In the genomic region with DNA sequence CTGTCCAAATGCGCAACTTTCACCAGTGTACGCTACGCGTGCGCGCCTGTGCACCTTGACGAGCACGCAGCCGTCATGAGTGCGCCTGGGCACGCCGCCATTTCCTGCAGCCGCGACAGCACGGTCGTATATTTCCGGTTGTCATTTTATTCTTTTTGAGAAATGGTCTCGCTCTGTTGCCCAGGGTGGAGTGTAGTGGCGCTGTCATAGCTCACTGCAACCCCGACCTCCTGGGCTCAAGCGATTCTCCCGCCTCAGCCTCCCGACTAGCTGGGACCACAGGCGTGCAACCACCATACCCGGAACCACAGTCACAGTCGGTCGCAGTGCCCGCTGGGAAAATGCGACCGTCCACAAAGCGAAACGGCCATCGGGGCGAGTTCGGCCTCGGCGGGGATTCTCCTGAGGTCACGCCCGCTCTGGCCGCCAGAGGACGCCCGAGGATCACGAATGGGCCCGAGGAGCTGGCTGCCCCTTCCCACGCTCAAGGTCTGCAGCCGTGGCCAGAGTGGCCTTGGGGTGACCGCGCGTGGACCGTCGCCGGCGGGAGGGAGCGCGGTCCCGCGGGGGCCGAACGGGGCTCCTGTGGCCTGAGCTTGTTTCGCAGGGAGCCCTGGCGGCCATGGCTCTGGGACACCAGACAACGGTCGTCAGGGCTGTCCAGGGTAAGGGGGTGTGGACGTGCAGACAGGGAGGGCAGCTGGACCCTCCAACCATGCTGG, we compare ENCODE assay signal across 8 cellular contexts. TPM values are rescaled to one million over a fixed set of nuclear protein-coding genes. Genes with fewer than 3 reads are reported as not detected.
A peak's percentile ranks its signal among the peaks of the same experiment; 100 is the strongest.
DNase-seq lines count a peak whose midpoint lies in the region; ATAC-seq lines count a peak whose summit lies in the region.

No MANE protein-coding gene starts in this region.

- peak overlapping the region; percentile 92 for H3K27ac Mint-ChIP-seq in activated CD4-positive, alpha-beta memory T cell treated with anti-CD3 and anti-CD28 coated beads for 36 hours

- H3K4me3 Mint-ChIP-seq in activated CD4-positive, alpha-beta memory T cell treated with anti-CD3 and anti-CD28 coated beads for 36 hours: peak overlapping the region; percentile 81

- no peaks in the 10 kb centered on the region for H3K36me3 Mint-ChIP-seq in activated CD4-positive, alpha-beta memory T cell treated with anti-CD3 and anti-CD28 coated beads for 36 hours

- no peaks in the 10 kb centered on the region for H3K9me3 Mint-ChIP-seq in activated CD4-positive, alpha-beta memory T cell treated with anti-CD3 and anti-CD28 coated beads for 36 hours

- WGBS in mesodermal cell (ENCODE audit: insufficient coverage in 2 of 2), 2 experiments: 30 to 45% methylated on average over 23 to 43 of the region's 64 CpGs

- no peaks in the 10 kb centered on the region for H3K4me1 ChIP-seq in mesodermal cell (ENCODE audit: control insufficient read depth, insufficient read depth, low read length, poor library complexity, severe bottlenecking)

- peak; percentile 35 to 43 for DNase-seq in NCI-H187 (lab: John Stamatoyannopoulos, UW)
- no peak for DNase-seq in NCI-H187 treated with DMSO at 0.1 percent for 48 hours (lab: John Stamatoyannopoulos, UW)
- DNase-seq in NCI-H345 (lab: John Stamatoyannopoulos, UW): peak; percentile 62
- peak; percentile 81 for DNase-seq in activated CD4-positive, alpha-beta memory T cell treated with anti-CD3 and anti-CD28 coated beads for 36 hours
- peak; percentile 37 for DNase-seq in effector CD8-positive, alpha-beta T cell (lab: John Stamatoyannopoulos, UW)
- DNase-seq in stimulated activated CD8-positive, alpha-beta memory T cell treated with anti-CD3 and anti-CD28 coated beads, Interleukin-15, amount 100 ng/mL, for 24 hours (ENCODE audit: low read depth): peak; percentile 29

- POLR2A ChIA-PET in activated CD4-positive, alpha-beta memory T cell treated with anti-CD3 and anti-CD28 coated beads for 36 hours (lab: Charles Lee): interaction anchor here (1.1 kb wide), 1 partner anchor 91 kb away, joined by 5 read pairs; no protein-coding TSS in a partner anchor

- no peaks in the 10 kb centered on the region for H3K9me3 ChIP-seq in mesodermal cell (ENCODE audit: control insufficient read depth, low read length)

- peak overlapping the region; percentile 11 for H3K4me3 ChIP-seq in mesodermal cell (ENCODE audit: extremely low read depth, insufficient read depth, low read length, poor library complexity, severe bottlenecking)

- H3K27me3 Mint-ChIP-seq in activated CD4-positive, alpha-beta memory T cell treated with anti-CD3 and anti-CD28 coated beads for 36 hours: no peaks in the 10 kb centered on the region

- no peaks in the 10 kb centered on the region for H3K36me3 ChIP-seq in mesodermal cell (ENCODE audit: control insufficient read depth, insufficient read depth, low read length)

- CTCF ChIA-PET in activated CD4-positive, alpha-beta memory T cell treated with anti-CD3 and anti-CD28 coated beads for 36 hours (lab: Charles Lee): interaction anchor here (0.7 to 2.4 kb wide), 11 partner anchors 12 to 629 kb away, joined by 3 to 13 read pairs (median 6); a partner anchor contains a TSS

- intact Hi-C loops in activated CD4-positive, alpha-beta memory T cell treated with anti-CD3 and anti-CD28 coated beads for 36 hours (cut with micrococcal nuclease): loop anchor here (1.0 to 10.0 kb wide), 4 partner anchors 74 to 632 kb away; no protein-coding TSS in a partner anchor

- peak; percentile 80 for ATAC-seq in HG02981 (IDR thresholded peaks at IDR 0.05; ENCODE audit: unreplicated experiment)

- H3K4me1 Mint-ChIP-seq in activated CD4-positive, alpha-beta memory T cell treated with anti-CD3 and anti-CD28 coated beads for 36 hours (ENCODE audit: low read depth): peaks cover 9% of the 10 kb centered on the region

- H3K27ac ChIP-seq in mesodermal cell (ENCODE audit: low read depth, low read length, severe bottlenecking): no peak overlapping the region

RNA-seq across cellular contexts. Expression of a gene that starts 23.7 kb away (rescaled TPM):
- 1 to 10 TPM; 1.2 to 1.4 TPM for total RNA-seq in activated CD4-positive, alpha-beta memory T cell treated with anti-CD3 and anti-CD28 coated beads for 36 hours
- polyA plus RNA-seq in mesodermal cell (2013, experiment 1 of 2): 1.3 TPM
- polyA plus RNA-seq in mesodermal cell (2013, experiment 2 of 2): 1.2 TPM

RNA-seq across cellular contexts. Expression of a gene that starts 38.6 kb away (rescaled TPM):
- under 1 TPM in 1 of 2 experiments, not detected in 1; 0.10 TPM for total RNA-seq in activated CD4-positive, alpha-beta memory T cell treated with anti-CD3 and anti-CD28 coated beads for 36 hours
- polyA plus RNA-seq in mesodermal cell (2013, experiment 1 of 2): not detected
- not detected for polyA plus RNA-seq in mesodermal cell (2013, experiment 2 of 2)

RNA-seq across cellular contexts. Expression of a gene that starts 39.7 kb away (rescaled TPM):
- total RNA-seq in activated CD4-positive, alpha-beta memory T cell treated with anti-CD3 and anti-CD28 coated beads for 36 hours: under 1 TPM; 0.50 to 0.56 TPM
- 1.8 TPM for polyA plus RNA-seq in mesodermal cell (2013, experiment 1 of 2)
- polyA plus RNA-seq in mesodermal cell (2013, experiment 2 of 2): 1.3 TPM
